ENCODE assay signal across 24 cellular contexts in the genomic region with DNA sequence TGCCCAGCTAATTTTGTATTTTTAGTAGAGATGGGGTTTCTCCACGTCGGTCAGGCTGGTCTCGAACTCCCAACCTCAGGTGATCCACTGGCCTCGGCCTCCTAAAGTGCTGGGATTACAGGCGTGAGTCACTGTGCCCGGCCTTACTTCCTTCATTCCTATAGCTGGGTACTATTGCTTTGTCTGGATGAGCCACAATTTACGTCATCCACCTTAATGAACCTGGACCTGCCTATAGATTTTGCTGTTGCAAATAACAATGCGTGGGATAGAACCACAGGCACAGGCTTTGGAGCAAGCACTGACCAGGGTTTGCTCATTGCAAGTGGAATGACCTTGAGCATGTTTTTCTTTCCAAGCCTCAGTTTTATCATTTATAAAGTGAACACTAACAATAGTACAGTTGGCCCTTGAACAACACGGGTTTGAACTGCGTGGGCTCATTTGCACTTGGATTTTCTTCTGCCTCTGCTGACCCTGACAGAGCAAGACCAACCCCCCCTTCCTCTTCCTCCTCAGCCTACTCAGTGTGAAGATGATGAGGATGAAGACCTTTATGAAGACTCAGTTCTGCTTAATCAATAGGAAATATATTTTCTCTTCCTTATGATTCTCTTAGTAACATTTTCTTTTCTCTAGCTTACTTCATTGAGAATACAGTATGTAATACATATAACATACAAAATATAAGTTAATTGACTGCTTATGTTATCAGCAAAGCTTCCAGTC. TPM values are rescaled to one million over a fixed set of nuclear protein-coding genes. Genes with fewer than 3 reads are reported as not detected.
"Had no signal": no experiment of that assay in that cellular context is flagged by ENCODE, and none has a peak within 500 bp of the region (broad histone marks: within the 10 kb centered on the region; RNA-seq: fewer than 3 reads in every experiment).

No MANE protein-coding gene starts in this region.

- H3K36me3 ChIP-seq: esophagus muscularis mucosa, neutrophil, right atrium auricular region, suprapubic skin, tibial nerve, upper lobe of right lung, vagina had no signal

- DNase-seq: cortex of kidney; dorsolateral prefrontal cortex; effector CD8-positive, alpha-beta T cell; foreskin fibroblast; immature natural killer cell; kidney; mammary epithelial cell; mucosa of descending colon; naive thymus-derived CD8-positive, alpha-beta T cell; posterior cingulate gyrus; stimulated activated CD4-positive, alpha-beta T cell treated with anti-CD3 and anti-CD28 coated beads, Interleukin-4, amount 100 ng/mL, for 1 hour; stimulated activated CD8-positive, alpha-beta memory T cell treated with anti-CD3 and anti-CD28 coated beads, Interleukin-4, amount 100 ng/mL, for 48 hours; stimulated activated naive CD8-positive, alpha-beta T cell treated with anti-CD3 and anti-CD28 coated beads, Interleukin-15, Interleukin-2, amounts not matched to agents 100 U/mL and 50 U/mL, for 24 hours; upper lobe of right lung had no signal

- ATAC-seq: mucosa of descending colon; naive thymus-derived CD8-positive, alpha-beta T cell; stimulated activated effector memory CD8-positive, alpha-beta T cell treated with anti-CD3 and anti-CD28 coated beads, Interleukin-12 subunit alpha, Interleukin-12 subunit beta, amount 100 ng/mL, for 72 hours; stimulated activated naive CD8-positive, alpha-beta T cell treated with anti-CD3 and anti-CD28 coated beads, Interleukin-15, Interleukin-2, amounts not matched to agents 100 U/mL and 50 U/mL, for 24 hours; upper lobe of right lung had no signal

- H3K4me3 ChIP-seq: dorsolateral prefrontal cortex, esophagus muscularis mucosa, mucosa of descending colon, right atrium auricular region, suprapubic skin, tibial nerve, upper lobe of right lung, vagina had no signal

- H3K9me3 ChIP-seq: esophagus muscularis mucosa, mucosa of descending colon, neutrophil, right atrium auricular region, suprapubic skin, tibial nerve, upper lobe of right lung, vagina had no signal

- H3K27ac ChIP-seq: dorsolateral prefrontal cortex, esophagus muscularis mucosa, neutrophil, right atrium auricular region, suprapubic skin, tibial nerve, upper lobe of right lung, vagina had no signal

- H3K4me1 ChIP-seq: esophagus muscularis mucosa, right atrium auricular region, suprapubic skin, tibial nerve, upper lobe of right lung, vagina had no signal

RNA-seq across cellular contexts. Expression of a gene that starts 33.3 kb away (rescaled TPM):
- total RNA-seq: dorsolateral prefrontal cortex; esophagus muscularis mucosa; kidney; lower leg skin; mammary epithelial cell; mucosa of descending colon; naive thymus-derived CD8-positive, alpha-beta T cell; osteocyte; right atrium auricular region; suprapubic skin; tibial nerve; upper lobe of right lung; vagina had no signal
- polyA plus RNA-seq: immature natural killer cell; mammary epithelial cell; naive thymus-derived CD8-positive, alpha-beta T cell; neural cell had no signal
